ENCODE assay signal across 7 cellular contexts in the genomic region with DNA sequence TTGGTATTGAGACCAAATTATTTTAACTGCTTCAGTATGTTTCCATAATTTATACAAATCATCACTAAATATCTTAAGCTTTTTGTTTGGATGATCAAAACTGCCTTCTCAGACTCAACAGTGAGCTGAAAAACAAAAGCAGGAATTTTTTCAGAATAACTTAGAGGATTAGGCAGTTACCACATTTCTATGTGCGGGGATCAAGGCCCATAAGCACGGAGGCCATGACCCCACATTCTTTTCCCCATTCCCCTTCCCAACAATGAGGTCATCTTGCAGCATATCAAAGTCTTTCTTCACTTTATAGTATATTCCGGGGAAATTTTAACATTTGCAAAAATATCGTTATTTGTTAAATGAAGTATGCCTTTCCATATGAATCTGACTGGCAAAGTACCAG.
"Had no signal": no experiment of that assay in that cellular context is flagged by ENCODE, and none has a peak within 500 bp of the region (broad histone marks: within the 10 kb centered on the region; RNA-seq: fewer than 3 reads in every experiment).

No MANE protein-coding gene starts in this region.

- H3K4me3 Mint-ChIP-seq: GM23338, H9, HFFc6, IgD-negative memory B cell had no signal

- H3K4me3 ChIP-seq: GM23338 had no signal

- ATAC-seq: GM23338, HCT116, HepG2 had no signal

- H3K9me3 Mint-ChIP-seq: GM23338, H9, IgD-negative memory B cell had no signal

- H2AFZ ChIP-seq: GM23338 had no signal

- H3K27ac Mint-ChIP-seq: GM23338, H9, HFFc6, IgD-negative memory B cell had no signal

- H3K27ac ChIP-seq: HL-60 had no signal

- DNase-seq: H9, HFFc6 had no signal

- H3K4me2 ChIP-seq: GM23338 had no signal

- H3K27me3 Mint-ChIP-seq: IgD-negative memory B cell had no signal
